ENCODE assay signal across 18 cellular contexts in the genomic region with DNA sequence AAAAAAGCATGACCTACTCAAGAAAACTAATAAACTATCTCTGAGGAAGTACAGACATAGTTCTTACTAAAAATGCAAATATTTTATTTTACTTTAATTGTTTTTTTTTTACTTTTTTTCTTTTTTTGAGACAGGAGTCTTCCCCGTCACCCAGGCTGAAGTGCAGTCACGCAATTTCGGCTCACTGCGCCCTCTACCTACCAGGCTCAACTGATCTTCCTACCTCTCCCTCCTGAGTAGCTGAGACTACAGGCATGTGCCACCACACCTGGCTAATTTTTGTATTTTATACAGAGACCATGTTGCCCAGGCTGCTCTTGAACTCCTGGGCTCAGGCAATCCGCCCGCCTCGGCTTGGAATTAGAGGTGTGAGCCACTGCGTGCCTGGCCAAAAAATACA.
DNase-seq lines count a peak whose midpoint lies in the region; ATAC-seq and TF ChIP-seq lines count a peak whose summit lies in the region.
"Had no signal": no experiment of that assay in that cellular context is flagged by ENCODE, and none has a peak within 500 bp of the region (broad histone marks: within the 10 kb centered on the region; RNA-seq: fewer than 3 reads in every experiment).

No MANE protein-coding gene starts in this region.

- H3K27me3 Mint-ChIP-seq in chondrocyte (ENCODE audit: low read depth) (peaks cover 2% of the 10 kb centered on the region), T-helper 17 cell (no peaks in the 10 kb centered on the region)
- H3K27me3 Mint-ChIP-seq in activated CD4-positive, alpha-beta memory T cell treated with anti-CD3 and anti-CD28 coated beads for 36 hours, result no peaks in the 10 kb centered on the region
- H3K27me3 Mint-ChIP-seq: activated naive CD8-positive, alpha-beta T cell treated with anti-CD3 and anti-CD28 coated beads for 36 hours; dendritic cell treated with granulocyte-macrophage colony-stimulating factor and Interleukin-4, amounts not matched to agents 40 ng/mL and 50 ng/mL, for 4 days had no signal

- ATAC-seq in T-helper 17 cell, result no peak
- ATAC-seq: activated CD8-positive, alpha-beta T cell treated with anti-CD3 and anti-CD28 coated beads, Interleukin-2, amount 10 ng/mL, durations not matched to agents 7 days and 5 days; activated T-cell treated with anti-CD3 and anti-CD28 coated beads, Interleukin-2, amount 50 U/mL, for 72 hours had no signal

- no peaks in the 10 kb centered on the region for H3K9me3 ChIP-seq in T-helper 17 cell (ENCODE audit: control insufficient read depth, low read length, poor library complexity, severe bottlenecking)
- H3K9me3 ChIP-seq: esophagus muscularis mucosa had no signal

- H3K4me3 Mint-ChIP-seq in chondrocyte (ENCODE audit: unreplicated experiment), result no peak overlapping the region
- H3K4me3 Mint-ChIP-seq in T-helper 17 cell, result no peak overlapping the region
- no peak overlapping the region for H3K4me3 Mint-ChIP-seq in activated CD4-positive, alpha-beta memory T cell treated with anti-CD3 and anti-CD28 coated beads for 36 hours
- H3K4me3 Mint-ChIP-seq: activated CD8-positive, alpha-beta T cell treated with anti-CD3 and anti-CD28 coated beads, Interleukin-2, amount 10 ng/mL, durations not matched to agents 7 days and 5 days; activated naive CD8-positive, alpha-beta T cell treated with anti-CD3 and anti-CD28 coated beads for 36 hours; activated T-cell treated with anti-CD3 and anti-CD28 coated beads, Interleukin-2, amount 50 U/mL, for 72 hours; dendritic cell treated with granulocyte-macrophage colony-stimulating factor and Interleukin-4, amounts not matched to agents 40 ng/mL and 50 ng/mL, for 4 days had no signal

- H3K4me1 Mint-ChIP-seq in chondrocyte (ENCODE audit: low read depth), result no peaks in the 10 kb centered on the region
- H3K4me1 Mint-ChIP-seq in T-helper 17 cell, result no peaks in the 10 kb centered on the region
- H3K4me1 Mint-ChIP-seq in activated CD4-positive, alpha-beta memory T cell treated with anti-CD3 and anti-CD28 coated beads for 36 hours (ENCODE audit: low read depth), result no peaks in the 10 kb centered on the region
- H3K4me1 Mint-ChIP-seq: activated naive CD8-positive, alpha-beta T cell treated with anti-CD3 and anti-CD28 coated beads for 36 hours had no signal

- no peak overlapping the region for H3K27ac Mint-ChIP-seq in chondrocyte (ENCODE audit: unreplicated experiment)
- H3K27ac Mint-ChIP-seq in T-helper 17 cell, result no peak overlapping the region
- no peak overlapping the region for H3K27ac Mint-ChIP-seq in activated CD4-positive, alpha-beta memory T cell treated with anti-CD3 and anti-CD28 coated beads for 36 hours
- H3K27ac Mint-ChIP-seq: activated CD8-positive, alpha-beta T cell treated with anti-CD3 and anti-CD28 coated beads, Interleukin-2, amount 10 ng/mL, durations not matched to agents 7 days and 5 days; activated naive CD8-positive, alpha-beta T cell treated with anti-CD3 and anti-CD28 coated beads for 36 hours; activated T-cell treated with anti-CD3 and anti-CD28 coated beads, Interleukin-2, amount 50 U/mL, for 72 hours; dendritic cell treated with granulocyte-macrophage colony-stimulating factor and Interleukin-4, amounts not matched to agents 40 ng/mL and 50 ng/mL, for 4 days had no signal

- no peak for TF ChIP-seq CTCF in chondrocyte (IDR thresholded peaks at IDR 0.05)

- intact Hi-C loops in activated CD4-positive, alpha-beta memory T cell treated with anti-CD3 and anti-CD28 coated beads for 36 hours (cut with micrococcal nuclease), result no loop called here

- peaks cover 5% of the 10 kb centered on the region for H3K9me3 Mint-ChIP-seq in chondrocyte (ENCODE audit: low read depth)
- H3K9me3 Mint-ChIP-seq in activated CD4-positive, alpha-beta memory T cell treated with anti-CD3 and anti-CD28 coated beads for 36 hours, result no peaks in the 10 kb centered on the region

- peak; percentile 51 for DNase-seq in NCI-H82 (lab: John Stamatoyannopoulos, UW)
- no peak for DNase-seq in NCI-H82 treated with DMSO at 0.1 percent for 48 hours (lab: John Stamatoyannopoulos, UW; ENCODE audit: unreplicated experiment)
- peak; percentile 24 for DNase-seq in chondrocyte (ENCODE audit: low spot score)
- DNase-seq in left kidney (ENCODE audit: low read depth, low spot score), result peak; percentile 38
- no peak for DNase-seq in hepatic stellate cell (ENCODE audit: low spot score)
- DNase-seq in T-helper 17 cell, result no peak
- DNase-seq in activated CD4-positive, alpha-beta memory T cell treated with anti-CD3 and anti-CD28 coated beads for 36 hours, result no peak
- DNase-seq in NCI-H510A treated with DMSO at 0.1 percent for 48 hours (lab: John Stamatoyannopoulos, UW), result no peak
- DNase-seq: activated CD8-positive, alpha-beta T cell treated with anti-CD3 and anti-CD28 coated beads, Interleukin-2, amount 10 ng/mL, durations not matched to agents 7 days and 5 days; activated naive CD8-positive, alpha-beta T cell treated with anti-CD3 and anti-CD28 coated beads for 36 hours; activated T-cell treated with anti-CD3 and anti-CD28 coated beads, Interleukin-2, amount 50 U/mL, for 72 hours; brain microvascular endothelial cell; C1 segment of cervical spinal cord; DMS79 treated with DMSO at 0.1 percent for 48 hours; NCI-H187; NCI-H524 had no signal

- CTCF ChIA-PET in activated CD4-positive, alpha-beta memory T cell treated with anti-CD3 and anti-CD28 coated beads for 36 hours (lab: Charles Lee), result no interaction called here

- H3K36me3 Mint-ChIP-seq in chondrocyte (ENCODE audit: low read depth), result no peaks in the 10 kb centered on the region
- no peaks in the 10 kb centered on the region for H3K36me3 Mint-ChIP-seq in T-helper 17 cell (ENCODE audit: low read depth)
- H3K36me3 Mint-ChIP-seq in activated CD4-positive, alpha-beta memory T cell treated with anti-CD3 and anti-CD28 coated beads for 36 hours, result no peaks in the 10 kb centered on the region
- H3K36me3 Mint-ChIP-seq: activated naive CD8-positive, alpha-beta T cell treated with anti-CD3 and anti-CD28 coated beads for 36 hours had no signal

- POLR2A ChIA-PET in activated CD4-positive, alpha-beta memory T cell treated with anti-CD3 and anti-CD28 coated beads for 36 hours (lab: Charles Lee), result no interaction called here

Comparison
In these comparisons a context has a peak if more than half of its experiments do, and no peak if none do; other contexts are left out.
1. DNase-seq: peak in NCI-H82 (single experiment), chondrocyte (single experiment) and left kidney (single experiment); none in NCI-H82 treated with DMSO at 0.1 percent for 48 hours (single experiment), hepatic stellate cell (single experiment), T-helper 17 cell (0 of 3), activated CD4-positive, alpha-beta memory T cell treated with anti-CD3 and anti-CD28 coated beads for 36 hours (single experiment) and NCI-H510A treated with DMSO at 0.1 percent for 48 hours (single experiment).